In the genomic region with DNA sequence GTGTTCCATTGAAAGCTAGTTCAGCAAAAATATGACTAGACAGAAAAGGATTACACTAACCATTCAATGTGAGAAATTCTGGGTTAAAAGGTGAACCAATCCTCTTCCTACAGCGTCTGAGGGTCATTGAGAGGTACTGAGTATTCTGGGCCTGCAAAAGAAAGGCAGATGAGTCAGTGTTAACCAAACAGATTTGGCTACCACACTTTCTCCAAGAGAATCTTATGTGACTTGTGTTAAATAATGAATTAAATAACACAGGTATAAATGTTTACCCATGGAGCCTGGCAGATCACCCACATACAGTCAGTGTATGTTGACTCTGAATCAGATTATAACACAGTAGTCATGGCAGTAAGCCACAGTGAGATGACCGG, we compare ENCODE assay signal across 26 cellular contexts.
DNase-seq lines count a peak whose midpoint lies in the region; ATAC-seq and TF ChIP-seq lines count a peak whose summit lies in the region.
"Had no signal": no experiment of that assay in that cellular context is flagged by ENCODE, and none has a peak within 500 bp of the region (broad histone marks: within the 10 kb centered on the region; RNA-seq: fewer than 3 reads in every experiment).

No MANE protein-coding gene starts in this region.

- no peak for TF ChIP-seq EP300 in SK-N-SH (IDR thresholded peaks at IDR 0.05; ENCODE audit: borderline replicate concordance in 1 of 2, low read depth in 1 of 2, low read length in 1 of 2)

- H3K4me2 ChIP-seq in mammary epithelial cell (ENCODE audit: insufficient read depth, low read depth, low read length) (no peak overlapping the region), SK-N-SH (no peak overlapping the region)

- 91% methylated on average over 2 of the region's 2 CpGs for WGBS in mammary epithelial cell (ENCODE audit: low coverage, missing lambda C conversion rate)
- WGBS in SK-N-SH (ENCODE audit: low lambda C conversion rate), result 80% methylated on average over 2 of the region's 2 CpGs

- H3K9me3 ChIP-seq in mammary epithelial cell (replicated peaks; ENCODE audit: insufficient read depth, low read length) (no peaks in the 10 kb centered on the region), breast epithelium (no peaks in the 10 kb centered on the region), SK-N-SH (no peaks in the 10 kb centered on the region)
- H3K9me3 ChIP-seq: BE2C, heart right ventricle, upper lobe of left lung had no signal

- H3K9me3 Mint-ChIP-seq in activated T-helper 17 cell treated with anti-CD3 and anti-CD28 coated beads, Interleukin-2, amount 50 U/mL, for 72 hours, result peaks cover 3% of the 10 kb centered on the region
- H3K9me3 Mint-ChIP-seq in stimulated activated effector memory CD8-positive, alpha-beta T cell treated with anti-CD3 and anti-CD28 coated beads, Interleukin-12 subunit alpha, Interleukin-12 subunit beta, amount 100 ng/mL, for 72 hours, result no peaks in the 10 kb centered on the region
- H3K9me3 Mint-ChIP-seq: brain; H9; stimulated activated naive B cell treated with anti-CD40 and anti-IgM and Interleukin-4, amounts not matched to agents 10 μg/mL and 1 μg/mL and 100 μg/mL, for 72 hours had no signal

- H3K27me3 Mint-ChIP-seq in activated T-helper 17 cell treated with anti-CD3 and anti-CD28 coated beads, Interleukin-2, amount 50 U/mL, for 72 hours, result no peaks in the 10 kb centered on the region
- H3K27me3 Mint-ChIP-seq: brain had no signal

- no peaks in the 10 kb centered on the region for H3K27me3 ChIP-seq in mammary epithelial cell (ENCODE audit: insufficient read depth, low read length)
- H3K27me3 ChIP-seq in breast epithelium, result no peaks in the 10 kb centered on the region
- H3K27me3 ChIP-seq in SK-N-SH (ENCODE audit: insufficient read depth), result no peaks in the 10 kb centered on the region
- H3K27me3 ChIP-seq: BE2C, heart right ventricle, upper lobe of left lung had no signal

- H3K4me3 ChIP-seq in mammary epithelial cell (replicated peaks in 1 of 3; ENCODE audit: insufficient read depth in 1 of 3, low read depth in 2 of 3, low read length in 3 of 3) (no peak overlapping the region), breast epithelium (no peak overlapping the region), SK-N-SH (ENCODE audit: low read depth in 2 of 2, low read length in 1 of 2) (no peak overlapping the region)
- H3K4me3 ChIP-seq: heart right ventricle, upper lobe of left lung had no signal

- H2AFZ ChIP-seq in mammary epithelial cell (ENCODE audit: low read depth, low read length) (no peak overlapping the region), SK-N-SH (ENCODE audit: low read depth) (no peak overlapping the region)

- TF ChIP-seq POLR2A in breast epithelium (IDR thresholded peaks at IDR 0.05), result no peak

- peaks cover 17% of the 10 kb centered on the region for H3K4me1 Mint-ChIP-seq in activated T-helper 17 cell treated with anti-CD3 and anti-CD28 coated beads, Interleukin-2, amount 50 U/mL, for 72 hours
- H3K4me1 Mint-ChIP-seq in stimulated activated effector memory CD8-positive, alpha-beta T cell treated with anti-CD3 and anti-CD28 coated beads, Interleukin-12 subunit alpha, Interleukin-12 subunit beta, amount 100 ng/mL, for 72 hours, result peaks cover 29% of the 10 kb centered on the region
- H3K4me1 Mint-ChIP-seq: H9 had no signal

- H3K27ac Mint-ChIP-seq in activated T-helper 17 cell treated with anti-CD3 and anti-CD28 coated beads, Interleukin-2, amount 50 U/mL, for 72 hours, result no peak overlapping the region
- H3K27ac Mint-ChIP-seq in stimulated activated effector memory CD8-positive, alpha-beta T cell treated with anti-CD3 and anti-CD28 coated beads, Interleukin-12 subunit alpha, Interleukin-12 subunit beta, amount 100 ng/mL, for 72 hours, result no peak overlapping the region
- H3K27ac Mint-ChIP-seq: brain; stimulated activated naive B cell treated with anti-CD40 and anti-IgM and Interleukin-4, amounts not matched to agents 10 μg/mL and 1 μg/mL and 100 μg/mL, for 72 hours had no signal

- dilution Hi-C loops in mammary epithelial cell (cut with HindIII; ENCODE audit: low sequenced_read_pairs), result no loop called here

- H3K9me2 ChIP-seq in SK-N-SH, result no peaks in the 10 kb centered on the region

- no peaks in the 10 kb centered on the region for H3K36me3 ChIP-seq in mammary epithelial cell (ENCODE audit: insufficient read depth, low read length)
- no peaks in the 10 kb centered on the region for H3K36me3 ChIP-seq in breast epithelium
- H3K36me3 ChIP-seq in SK-N-SH (replicated peaks in 1 of 2; ENCODE audit: control insufficient read depth in 1 of 2, insufficient read depth in 2 of 2, low read length in 1 of 2), result no peaks in the 10 kb centered on the region
- H3K36me3 ChIP-seq: BE2C, heart right ventricle, upper lobe of left lung, WERI-Rb-1 had no signal

- H3F3A ChIP-seq in SK-N-SH (replicated peaks; ENCODE audit: insufficient read depth), result peaks cover 18% of the 10 kb centered on the region

- no peak overlapping the region for H3K27ac ChIP-seq in mammary epithelial cell (ENCODE audit: insufficient read depth, low read depth, low read length)
- H3K27ac ChIP-seq in breast epithelium, result no peak overlapping the region
- H3K27ac ChIP-seq in SK-N-SH (ENCODE audit: low read depth in 2 of 2, low read length in 1 of 2), result no peak overlapping the region
- H3K27ac ChIP-seq: WERI-Rb-1 had no signal

- DNase-seq in mammary epithelial cell (peak; percentile 41), breast epithelium (ENCODE audit: low spot score in 2 of 2) (no peak), glomerular visceral epithelial cell (ENCODE audit: extremely low spot score) (peak; percentile 38), SK-N-SH (no peak)
- DNase-seq in stimulated activated effector memory CD8-positive, alpha-beta T cell treated with anti-CD3 and anti-CD28 coated beads, Interleukin-12 subunit alpha, Interleukin-12 subunit beta, amount 100 ng/mL, for 72 hours (ENCODE audit: low spot score in 2 of 2), result no peak
- no peak for DNase-seq in activated CD4-positive, alpha-beta T cell treated with anti-CD3 and anti-CD28 coated beads, Interleukin-2, amount 50 U/mL, for 48 hours
- DNase-seq: ACHN; activated CD4-positive, alpha-beta T cell treated with anti-CD3 and anti-CD28 coated beads, Interleukin-2, amount 50 U/mL, for 1 hour; activated effector memory CD4-positive, alpha-beta T cell treated with Interleukin-2 at 50 U/mL for 16 hours; BE2C; effector CD4-positive, alpha-beta T cell; foreskin fibroblast; H9; heart right ventricle; left colon; mesendoderm; NCI-H446 treated with DMSO at 0.1 percent for 48 hours; posterior cingulate gyrus; stimulated activated CD4-positive, alpha-beta T cell treated with anti-CD3 and anti-CD28 coated beads, Interleukin-4, amount 100 ng/mL, for 4 hours; stimulated activated naive B cell treated with anti-CD40 and anti-IgM and Interleukin-4, amounts not matched to agents 10 μg/mL and 1 μg/mL and 100 μg/mL, for 72 hours; upper lobe of left lung; WERI-Rb-1 had no signal

- no peak for TF ChIP-seq RAD21 in SK-N-SH (IDR thresholded peaks at IDR 0.05; ENCODE audit: low read length)

- H3K79me2 ChIP-seq in mammary epithelial cell (ENCODE audit: insufficient read depth, low read length) (no peaks in the 10 kb centered on the region), SK-N-SH (ENCODE audit: insufficient read depth) (no peaks in the 10 kb centered on the region)

- CTCF ChIA-PET in mammary epithelial cell (lab: Charles Lee; ENCODE audit: low non-redundant PET) (no interaction called here), SK-N-SH (lab: Yijun Ruan, JAX) (interaction anchor here (1.5 kb wide), 1 partner anchor 18 kb away, joined by 4 read pairs; no protein-coding TSS in a partner anchor)

- H3K36me3 Mint-ChIP-seq in activated T-helper 17 cell treated with anti-CD3 and anti-CD28 coated beads, Interleukin-2, amount 50 U/mL, for 72 hours (ENCODE audit: low read depth), result no peaks in the 10 kb centered on the region
- H3K36me3 Mint-ChIP-seq in stimulated activated effector memory CD8-positive, alpha-beta T cell treated with anti-CD3 and anti-CD28 coated beads, Interleukin-12 subunit alpha, Interleukin-12 subunit beta, amount 100 ng/mL, for 72 hours, result no peaks in the 10 kb centered on the region
- H3K36me3 Mint-ChIP-seq: brain; stimulated activated naive B cell treated with anti-CD40 and anti-IgM and Interleukin-4, amounts not matched to agents 10 μg/mL and 1 μg/mL and 100 μg/mL, for 72 hours had no signal

- H3K4me1 ChIP-seq in mammary epithelial cell (ENCODE audit: insufficient read depth, low read length) (peaks cover 16% of the 10 kb centered on the region), breast epithelium (peaks cover 0 to 4% of the 10 kb centered on the region in 2 donors), SK-N-SH (ENCODE audit: control insufficient read depth in 1 of 2, insufficient read depth in 2 of 2, low read depth in 1 of 2, low read length in 1 of 2) (peaks cover 5 to 30% of the 10 kb centered on the region in 2 experiments; a peak in 3 of 4 replicates)
- H3K4me1 ChIP-seq: BE2C had no signal

- ATAC-seq in activated T-helper 17 cell treated with anti-CD3 and anti-CD28 coated beads, Interleukin-2, amount 50 U/mL, for 72 hours (replicated peaks), result peak; percentile 20
- peak; percentile 49 for ATAC-seq in stimulated activated effector memory CD8-positive, alpha-beta T cell treated with anti-CD3 and anti-CD28 coated beads, Interleukin-12 subunit alpha, Interleukin-12 subunit beta, amount 100 ng/mL, for 72 hours
- no peak for ATAC-seq in SK-N-SH treated with all-trans-retinoic acid at 6 μM for 48 hours
- ATAC-seq: heart right ventricle, left colon, Right ventricle myocardium inferior had no signal

- H4K20me1 ChIP-seq in mammary epithelial cell (ENCODE audit: insufficient read depth, low read length) (no peaks in the 10 kb centered on the region), SK-N-SH (ENCODE audit: insufficient read depth) (no peaks in the 10 kb centered on the region)

- no TSS peak for BruUV-seq in mammary epithelial cell (replicated peaks; lab: Mats Ljungman, UMichigan)

- TF ChIP-seq CTCF in mammary epithelial cell (conservative IDR thresholded peaks at IDR 0.05 in 1 of 2, IDR thresholded peaks at IDR 0.05 in 1 of 2; ENCODE audit: extremely low read depth in 1 of 2, insufficient read depth in 1 of 2, low read depth in 1 of 2, low read length in 2 of 2) (no peak), breast epithelium (IDR thresholded peaks at IDR 0.05) (no peak), SK-N-SH (IDR thresholded peaks at IDR 0.05) (no peak)

- POLR2A ChIA-PET in SK-N-SH (lab: Yijun Ruan, JAX), result no interaction called here

- H3K4me3 Mint-ChIP-seq in activated T-helper 17 cell treated with anti-CD3 and anti-CD28 coated beads, Interleukin-2, amount 50 U/mL, for 72 hours, result peak overlapping the region; percentile 38
- no peak overlapping the region for H3K4me3 Mint-ChIP-seq in stimulated activated effector memory CD8-positive, alpha-beta T cell treated with anti-CD3 and anti-CD28 coated beads, Interleukin-12 subunit alpha, Interleukin-12 subunit beta, amount 100 ng/mL, for 72 hours
- H3K4me3 Mint-ChIP-seq: brain; H9; stimulated activated naive B cell treated with anti-CD40 and anti-IgM and Interleukin-4, amounts not matched to agents 10 μg/mL and 1 μg/mL and 100 μg/mL, for 72 hours had no signal

- intact Hi-C loops in mammary epithelial cell (cut with micrococcal nuclease), result no loop called here
- intact Hi-C loops in breast epithelium (cut with DNase I; ENCODE audit: low total_unique reads), result no loop called here

- no peak overlapping the region for H3K9ac ChIP-seq in mammary epithelial cell (ENCODE audit: insufficient read depth, low read length)
- H3K9ac ChIP-seq in SK-N-SH, result no peak overlapping the region

- in situ Hi-C loops in mammary epithelial cell (cut with MboI; ENCODE audit: low sequenced_read_pairs in 2 of 2), result no loop called here

Comparison
In these comparisons a context has a peak if more than half of its experiments do, and no peak if none do; other contexts are left out.
1. DNase-seq: peak in mammary epithelial cell (single experiment) and glomerular visceral epithelial cell (single experiment); none in breast epithelium (0 of 2), stimulated activated effector memory CD8-positive, alpha-beta T cell treated with anti-CD3 and anti-CD28 coated beads, Interleukin-12 subunit alpha, Interleukin-12 subunit beta, amount 100 ng/mL, for 72 hours (0 of 2), SK-N-SH (single experiment) and activated CD4-positive, alpha-beta T cell treated with anti-CD3 and anti-CD28 coated beads, Interleukin-2, amount 50 U/mL, for 48 hours (0 of 2).